Comparison of ENCODE assay signal across 22 cellular contexts in genomic region chr5:147971472-147971871, GRCh38.
DNase-seq lines count a peak whose midpoint lies in the region; ATAC-seq lines count a peak whose summit lies in the region.
"Had no signal": no experiment of that assay in that cellular context is flagged by ENCODE, and none has a peak within 500 bp of the region (broad histone marks: within the 10 kb centered on the region; RNA-seq: fewer than 3 reads in every experiment).

No MANE protein-coding gene starts in this region.

- no peaks in the 10 kb centered on the region for H3K79me1 ChIP-seq in mesendoderm (ENCODE audit: low read length)

- no peak overlapping the region for H3K4me3 ChIP-seq in mesendoderm (ENCODE audit: low read length)
- H3K4me3 ChIP-seq: BLaER1, PC-9 had no signal

- 100% methylated on average over 1 of the region's 2 CpGs for whole genome bisulfite sequencing in mesendoderm (ENCODE audit: extremely low coverage, insufficient coverage, low lambda C conversion rate)

- H3K27me3 ChIP-seq in mesendoderm (ENCODE audit: insufficient read depth, low read length, poor library complexity) = no peaks in the 10 kb centered on the region
- H3K27me3 ChIP-seq: BLaER1 had no signal

- H3K23ac ChIP-seq in mesendoderm (ENCODE audit: low read length) = no peak overlapping the region

- no peaks in the 10 kb centered on the region for H3K79me2 ChIP-seq in mesendoderm (ENCODE audit: control insufficient read depth, insufficient read depth, low read length)

- H3K4me1 ChIP-seq in mesendoderm (ENCODE audit: control insufficient read depth, low read depth, low read length) = no peaks in the 10 kb centered on the region
- H3K4me1 ChIP-seq: BLaER1 had no signal

- no peak for ATAC-seq in HG03460 (IDR thresholded peaks at IDR 0.05; ENCODE audit: unreplicated experiment)
- ATAC-seq: HepG2 had no signal

- no peak overlapping the region for H2AK5ac ChIP-seq in mesendoderm (ENCODE audit: low read length)

- no peak overlapping the region for H4K5ac ChIP-seq in mesendoderm (ENCODE audit: low read length)

- no peak overlapping the region for H4K8ac ChIP-seq in mesendoderm (ENCODE audit: low read depth, low read length)

- H3K9ac ChIP-seq in mesendoderm (ENCODE audit: low read length) = no peak overlapping the region
- H3K9ac ChIP-seq: BLaER1 had no signal

- no peak overlapping the region for H3K56ac ChIP-seq in mesendoderm (ENCODE audit: low read length)

- H3K4ac ChIP-seq in mesendoderm (ENCODE audit: low read depth, low read length) = no peak overlapping the region

- H3K36me3 ChIP-seq in mesendoderm (ENCODE audit: control insufficient read depth, insufficient read depth, low read length) = no peaks in the 10 kb centered on the region
- H3K36me3 ChIP-seq: BLaER1 had no signal

- DNase-seq in Daoy (ENCODE audit: low read depth) (peak; percentile 23), RKO (ENCODE audit: low spot score) (peak; percentile 4), epithelial cell of prostate (ENCODE audit: low read depth, low spot score) (no peak), mesendoderm (peak; percentile 54), nucleus accumbens (lab: John Stamatoyannopoulos, UW) (no peak), NCI-H1436 treated with DMSO at 0.1 percent for 48 hours (lab: John Stamatoyannopoulos, UW) (no peak)
- DNase-seq: CD4-positive, CD25-positive, alpha-beta regulatory T cell; DMS153; Karpas-422; NCI-H1105; NCI-H146; NCI-H1930; NCI-H446; NCI-H524 treated with DMSO at 0.1 percent for 48 hours; NCI-H82; NK-92 treated with Interleukin-12 subunit alpha and Interleukin-12 subunit beta, amount 100 ng/mL, for 24 hours; PC-9; RPMI8226; SHP77 had no signal

- no peak overlapping the region for H3K4me2 ChIP-seq in mesendoderm (ENCODE audit: low read length)
- H3K4me2 ChIP-seq: BLaER1, PC-9 had no signal

- H3K27ac ChIP-seq in epithelial cell of prostate (peak overlapping the region; percentile 80), mesendoderm (ENCODE audit: low read depth, low read length) (no peak overlapping the region)
- H3K27ac ChIP-seq: BLaER1, PC-9 had no signal

- H2BK15ac ChIP-seq in mesendoderm (replicated peaks; ENCODE audit: low read depth) = no peak overlapping the region

- H2BK5ac ChIP-seq in mesendoderm (ENCODE audit: low read length) = no peak overlapping the region

- H2BK120ac ChIP-seq in mesendoderm (ENCODE audit: low read depth, low read length) = no peak overlapping the region

- H3K18ac ChIP-seq in mesendoderm (ENCODE audit: low read length) = no peak overlapping the region

Comparison
In these comparisons a context has a peak if more than half of its experiments do, and no peak if none do; other contexts are left out.
1. DNase-seq: peak in Daoy (single experiment), RKO (single experiment) and mesendoderm (single experiment); none in epithelial cell of prostate (single experiment), nucleus accumbens (0 of 56) and NCI-H1436 treated with DMSO at 0.1 percent for 48 hours (single experiment).